In genomic region chrX:45401923-45402322, GRCh38 we compare ENCODE assay signal across 22 cellular contexts.
"Had no signal": no experiment of that assay in that cellular context is flagged by ENCODE, and none has a peak within 500 bp of the region (broad histone marks: within the 10 kb centered on the region; RNA-seq: fewer than 3 reads in every experiment).

No MANE protein-coding gene starts in this region.

- DNase-seq: activated CD4-positive, CD25-positive, alpha-beta regulatory T cell; activated CD8-positive, alpha-beta memory T cell treated with anti-CD3 and anti-CD28 coated beads, Interleukin-2, amount 50 U/mL, for 4 hours; activated CD8-positive, alpha-beta T cell treated with anti-CD3 and anti-CD28 coated beads for 36 hours; activated naive CD8-positive, alpha-beta T cell treated with anti-CD3 and anti-CD28 coated beads, Interleukin-2, amount 50 U/mL, for 24 hours; activated T-cell treated with anti-CD3 and anti-CD28 coated beads, Interleukin-2, amount 50 U/mL, for 1 hour; amniotic stem cell; MG63; NCI-H1105 treated with DMSO at 0.1 percent for 48 hours; NCI-H1436 treated with DMSO at 0.1 percent for 48 hours; NCI-H187; NCI-H2081; NCI-H510A treated with DMSO at 0.1 percent for 48 hours; NCI-H69; Peyer's patch; Right ventricle myocardium superior had no signal

- H3K27ac ChIP-seq: ascending aorta, Peyer's patch, RWPE1, SJSA1 had no signal

- H3K27me3 Mint-ChIP-seq: activated CD8-positive, alpha-beta T cell treated with anti-CD3 and anti-CD28 coated beads for 36 hours; brain had no signal

- H3K4me1 Mint-ChIP-seq: activated naive CD8-positive, alpha-beta T cell treated with anti-CD3 and anti-CD28 coated beads, Interleukin-2, amount 50 U/mL, for 24 hours; central memory CD8-positive, alpha-beta T cell had no signal

- H3K4me1 ChIP-seq: ascending aorta, Peyer's patch, SJSA1 had no signal

- H3K9me3 Mint-ChIP-seq: activated naive CD4-positive, alpha-beta T cell treated with anti-CD3 and anti-CD28 coated beads, Interleukin-2, amount 50 U/mL, for 72 hours; central memory CD8-positive, alpha-beta T cell had no signal

- H3K4me3 Mint-ChIP-seq: activated CD8-positive, alpha-beta T cell treated with anti-CD3 and anti-CD28 coated beads for 36 hours; activated naive CD8-positive, alpha-beta T cell treated with anti-CD3 and anti-CD28 coated beads, Interleukin-2, amount 50 U/mL, for 24 hours; brain; central memory CD8-positive, alpha-beta T cell; T-helper 1 cell treated with Interleukin-12 subunit alpha and Interleukin-12 subunit beta and Interleukin-4 antibody, amounts not matched to agents 30 μg/mL and 1 μg/mL, for 36 hours had no signal

- H3K36me3 ChIP-seq: ascending aorta, MG63, Peyer's patch, SJSA1 had no signal

- H3K4me3 ChIP-seq: ascending aorta, MG63, Peyer's patch, SJSA1 had no signal

- ATAC-seq: activated CD8-positive, alpha-beta T cell treated with anti-CD3 and anti-CD28 coated beads for 36 hours; activated naive CD4-positive, alpha-beta T cell treated with anti-CD3 and anti-CD28 coated beads, Interleukin-2, amount 50 U/mL, for 72 hours; activated naive CD8-positive, alpha-beta T cell treated with anti-CD3 and anti-CD28 coated beads, Interleukin-2, amount 50 U/mL, for 24 hours had no signal

- H3K36me3 Mint-ChIP-seq: activated naive CD4-positive, alpha-beta T cell treated with anti-CD3 and anti-CD28 coated beads, Interleukin-2, amount 50 U/mL, for 72 hours; brain had no signal

- H3K27me3 ChIP-seq: ascending aorta, MG63, Peyer's patch, SJSA1 had no signal

- H3K27ac Mint-ChIP-seq: activated CD8-positive, alpha-beta T cell treated with anti-CD3 and anti-CD28 coated beads for 36 hours; activated naive CD4-positive, alpha-beta T cell treated with anti-CD3 and anti-CD28 coated beads, Interleukin-2, amount 50 U/mL, for 72 hours; activated naive CD8-positive, alpha-beta T cell treated with anti-CD3 and anti-CD28 coated beads, Interleukin-2, amount 50 U/mL, for 24 hours; T-helper 1 cell treated with Interleukin-12 subunit alpha and Interleukin-12 subunit beta and Interleukin-4 antibody, amounts not matched to agents 30 μg/mL and 1 μg/mL, for 36 hours had no signal

- H3K9me3 ChIP-seq: ascending aorta, Peyer's patch, SJSA1 had no signal
